11 cellular contexts compared by ENCODE assay signal in the genomic region with DNA sequence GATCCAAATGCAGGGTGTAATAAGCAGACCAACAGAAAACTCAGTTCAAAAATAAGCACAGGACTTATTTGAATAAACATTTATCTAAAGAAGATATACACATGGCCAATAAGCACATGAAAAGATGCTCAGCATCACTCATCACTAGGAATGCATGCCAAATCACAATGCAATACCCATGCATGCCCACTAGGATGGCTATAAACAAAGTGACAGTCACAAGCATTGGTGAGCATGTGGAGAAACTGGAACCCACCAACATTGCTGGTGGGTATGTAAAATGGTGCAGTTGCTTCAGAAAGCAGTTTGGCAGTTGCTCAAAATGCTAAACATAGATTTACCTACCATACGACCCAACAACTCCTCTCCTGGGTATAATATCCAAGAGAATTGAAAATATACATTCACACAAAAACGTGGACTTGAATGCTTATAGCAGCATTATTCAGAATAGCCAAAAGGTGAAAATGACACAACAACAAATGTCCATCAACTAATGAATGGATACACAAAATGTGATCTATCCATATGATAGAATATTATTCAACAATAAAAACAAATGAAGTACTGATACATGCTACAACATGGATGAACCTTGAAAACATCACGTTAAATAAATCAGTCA. TPM values are rescaled to one million over a fixed set of nuclear protein-coding genes. Genes with fewer than 3 reads are reported as not detected.
DNase-seq lines count a peak whose midpoint lies in the region; ATAC-seq, FAIRE-seq and TF ChIP-seq lines count a peak whose summit lies in the region.
"Had no signal": no experiment of that assay in that cellular context is flagged by ENCODE, and none has a peak within 500 bp of the region (broad histone marks: within the 10 kb centered on the region; RNA-seq: fewer than 3 reads in every experiment).

No MANE protein-coding gene starts in this region.

- H3K4me1 ChIP-seq in endothelial cell of umbilical vein (ENCODE audit: control insufficient read depth, extremely low read depth, insufficient read depth, low read length) = peaks cover 9% of the 10 kb centered on the region

- no peaks in the 10 kb centered on the region for H3K9me1 ChIP-seq in endothelial cell of umbilical vein (replicated peaks; ENCODE audit: control insufficient read depth, extremely low read depth, insufficient read depth, low read length)

- intact Hi-C loops in endothelial cell of umbilical vein (cut with micrococcal nuclease) = no loop called here

- H2AFZ ChIP-seq in endothelial cell of umbilical vein (ENCODE audit: low read depth, low read length) = no peak overlapping the region

- dilution Hi-C loops in endothelial cell of umbilical vein (cut with MboI; ENCODE audit: extremely low pct_ligation_motif_present, low sequenced_read_pairs) = loop anchor here (25.0 kb wide), 1 partner anchor 221 kb away; no protein-coding TSS in a partner anchor

- peak; percentile 16 for DNase-seq in NCI-H2227 (lab: John Stamatoyannopoulos, UW; ENCODE audit: unreplicated experiment)
- DNase-seq in NCI-H2227 treated with DMSO at 0.1 percent for 48 hours (lab: John Stamatoyannopoulos, UW) = no peak
- peak; percentile 9 for DNase-seq in MV-4-11 (lab: John Stamatoyannopoulos, UW)
- no peak for DNase-seq in endothelial cell of umbilical vein (ENCODE audit: low read depth, low spot score)
- DNase-seq in retinal pigment epithelial cell (ENCODE audit: low read depth) = no peak
- no peak for DNase-seq in NCI-H2196 (lab: John Stamatoyannopoulos, UW; ENCODE audit: unreplicated experiment)
- no peak for DNase-seq in dedifferentiated amniotic fluid mesenchymal stem cell (ENCODE audit: extremely low spot score)
- DNase-seq: NCI-H524 treated with DMSO at 0.1 percent for 48 hours; stimulated activated CD4-positive, alpha-beta T cell treated with anti-CD3 and anti-CD28 coated beads, Interleukin-4, amount 100 ng/mL, for 24 hours had no signal

- no peaks in the 10 kb centered on the region for H4K20me1 ChIP-seq in endothelial cell of umbilical vein (replicated peaks; ENCODE audit: control insufficient read depth, extremely low read depth, insufficient read depth, low read length)

- H3K27ac ChIP-seq in endothelial cell of umbilical vein (ENCODE audit: insufficient read depth, low read depth, low read length) = no peak overlapping the region
- H3K27ac ChIP-seq: C4-2B had no signal

- CTCF ChIA-PET in endothelial cell of umbilical vein (lab: Charles Lee) = no interaction called here

- no peak for FAIRE-seq in endothelial cell of umbilical vein (lab: Jason Lieb, UNC)

- TF ChIP-seq CTCF in endothelial cell of umbilical vein (IDR thresholded peaks at IDR 0.05; ENCODE audit: extremely low read depth in 1 of 2, insufficient read depth in 1 of 2, low read depth in 1 of 2, low read length in 2 of 2) = peak; percentile 22 to 54
- TF ChIP-seq CTCF in retinal pigment epithelial cell (conservative IDR thresholded peaks at IDR 0.05; ENCODE audit: low read depth, low read length) = peak; percentile 45

- POLR2A ChIA-PET in endothelial cell of umbilical vein (lab: Charles Lee) = no interaction called here

- no TSS peak for BruUV-seq in endothelial cell of umbilical vein (replicated peaks; lab: Mats Ljungman, UMichigan)

- no peaks in the 10 kb centered on the region for H3K9me3 ChIP-seq in endothelial cell of umbilical vein (replicated peaks; ENCODE audit: control insufficient read depth, insufficient read depth, low read length)

- peaks cover 43% of the 10 kb centered on the region for H3K79me2 ChIP-seq in endothelial cell of umbilical vein (ENCODE audit: control insufficient read depth, insufficient read depth, low read length)

- TF ChIP-seq POLR2A in endothelial cell of umbilical vein (IDR thresholded peaks at IDR 0.05; ENCODE audit: low read depth, low read length) = no peak

- H3K4me3 ChIP-seq in endothelial cell of umbilical vein (replicated peaks in 1 of 3; ENCODE audit: insufficient read depth in 1 of 3, low read depth in 1 of 3, low read length in 3 of 3) (no peak overlapping the region), retinal pigment epithelial cell (ENCODE audit: low read length) (no peak overlapping the region)

- H3K36me3 ChIP-seq in endothelial cell of umbilical vein (ENCODE audit: control insufficient read depth in 2 of 2, extremely low read depth in 1 of 2, insufficient read depth in 2 of 2, low read length in 2 of 2) = no peaks in the 10 kb centered on the region

- no peaks in the 10 kb centered on the region for H3K27me3 ChIP-seq in endothelial cell of umbilical vein (ENCODE audit: control insufficient read depth in 2 of 2, insufficient read depth in 2 of 2, low read length in 2 of 2)

- H3K9ac ChIP-seq in endothelial cell of umbilical vein (replicated peaks; ENCODE audit: extremely low read depth, insufficient read depth, low read length) = no peak overlapping the region

- no peak for ATAC-seq in HG03025 (IDR thresholded peaks at IDR 0.05; ENCODE audit: low FRiP score, unreplicated experiment)

- no peak overlapping the region for H3K4me2 ChIP-seq in endothelial cell of umbilical vein (ENCODE audit: insufficient read depth, low read length)

TF ChIP-seq in endothelial cell of umbilical vein, 7 proteins besides CTCF, POLR2A, EP300 and RAD21:
- TF ChIP-seq FOS (IDR thresholded peaks at IDR 0.05; ENCODE audit: borderline replicate concordance, insufficient read depth, low read length) = no peak
- TF ChIP-seq, protein P1, sequence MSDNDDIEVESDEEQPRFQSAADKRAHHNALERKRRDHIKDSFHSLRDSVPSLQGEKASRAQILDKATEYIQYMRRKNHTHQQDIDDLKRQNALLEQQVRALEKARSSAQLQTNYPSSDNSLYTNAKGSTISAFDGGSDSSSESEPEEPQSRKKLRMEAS (IDR thresholded peaks at IDR 0.05; ENCODE audit: insufficient read depth, insufficient read length) = no peak
- no peak for TF ChIP-seq JUN (IDR thresholded peaks at IDR 0.05; ENCODE audit: borderline replicate concordance, insufficient read depth, insufficient read length, low read depth)
- TF ChIP-seq POLR2AphosphoS5 (IDR thresholded peaks at IDR 0.05; ENCODE audit: insufficient read depth, low read depth, low read length) = no peak
- no peak for TF ChIP-seq MYC (IDR thresholded peaks at IDR 0.05; ENCODE audit: low read depth, low read length)
- TF ChIP-seq EZH2 (IDR thresholded peaks at IDR 0.05; ENCODE audit: borderline replicate concordance, low read depth, low read length, severe bottlenecking) = no peak
- TF ChIP-seq GATA2 (IDR thresholded peaks at IDR 0.05; ENCODE audit: insufficient read depth, insufficient read length, low read depth, low read length) = no peak

RNA-seq across cellular contexts. Expression of a gene that starts 20.1 kb away (rescaled TPM):
- total RNA-seq in endothelial cell of umbilical vein = 32.8 and 34.1 TPM in 2 replicates
- 12.1 and 13.9 TPM in 2 replicates for polyA plus RNA-seq in endothelial cell of umbilical vein
- polyA plus RNA-seq in endothelial cell of umbilical vein (2011; cell fraction: cytosol; rRNA removed) = 13.2 TPM in 2 replicates
- 36.1 and 37.2 TPM in 2 replicates for polyA plus RNA-seq in endothelial cell of umbilical vein (2011; cell fraction: nucleus; rRNA removed)
- 19.0 and 24.0 TPM in 2 replicates for polyA plus RNA-seq in endothelial cell of umbilical vein (2012)
- polyA minus RNA-seq in endothelial cell of umbilical vein = 82.5 and 92.5 TPM in 2 replicates
- polyA minus RNA-seq in endothelial cell of umbilical vein (2011; cell fraction: cytosol; rRNA and poly(A)+ RNA removed) = 17.1 TPM
- 18.1 and 19.6 TPM in 2 replicates for polyA minus RNA-seq in endothelial cell of umbilical vein (2011; cell fraction: nucleus; rRNA and poly(A)+ RNA removed)

RNA-seq across cellular contexts. Expression of a gene that starts 34.6 kb away (rescaled TPM):
- not detected in 2 replicates for total RNA-seq in endothelial cell of umbilical vein
- not detected in 2 replicates for polyA plus RNA-seq in endothelial cell of umbilical vein
- 0.10 TPM in 1 of 2 replicates, not detected in the other for polyA plus RNA-seq in endothelial cell of umbilical vein (2011; cell fraction: cytosol; rRNA removed)
- polyA plus RNA-seq in endothelial cell of umbilical vein (2011; cell fraction: nucleus; rRNA removed) = not detected in 2 replicates
- not detected in 2 replicates for polyA plus RNA-seq in endothelial cell of umbilical vein (2012)
- polyA minus RNA-seq in endothelial cell of umbilical vein = not detected in 2 replicates
- not detected for polyA minus RNA-seq in endothelial cell of umbilical vein (2011; cell fraction: cytosol; rRNA and poly(A)+ RNA removed)
- not detected in 2 replicates for polyA minus RNA-seq in endothelial cell of umbilical vein (2011; cell fraction: nucleus; rRNA and poly(A)+ RNA removed)

RNA-seq across cellular contexts. Expression of a gene that starts 48.4 kb away (rescaled TPM):
- 70.7 and 85.6 TPM in 2 replicates for total RNA-seq in endothelial cell of umbilical vein
- polyA plus RNA-seq in endothelial cell of umbilical vein = 97.4 and 97.8 TPM in 2 replicates
- polyA plus RNA-seq in endothelial cell of umbilical vein (2011; cell fraction: cytosol; rRNA removed) = 57.6 and 80.7 TPM in 2 replicates
- polyA plus RNA-seq in endothelial cell of umbilical vein (2011; cell fraction: nucleus; rRNA removed) = 331 and 358 TPM in 2 replicates
- 84.4 and 89.7 TPM in 2 replicates for polyA plus RNA-seq in endothelial cell of umbilical vein (2012)
- polyA minus RNA-seq in endothelial cell of umbilical vein = 27.2 and 37.8 TPM in 2 replicates
- 11.3 TPM for polyA minus RNA-seq in endothelial cell of umbilical vein (2011; cell fraction: cytosol; rRNA and poly(A)+ RNA removed)
- 37.5 and 78.5 TPM in 2 replicates for polyA minus RNA-seq in endothelial cell of umbilical vein (2011; cell fraction: nucleus; rRNA and poly(A)+ RNA removed)

Comparison
In these comparisons a context has a peak if more than half of its experiments do, and no peak if none do; other contexts are left out.
1. DNase-seq: peak in NCI-H2227 (single experiment) and MV-4-11 (single experiment); none in NCI-H2227 treated with DMSO at 0.1 percent for 48 hours (single experiment), endothelial cell of umbilical vein (single experiment), retinal pigment epithelial cell (single experiment), NCI-H2196 (single experiment) and dedifferentiated amniotic fluid mesenchymal stem cell (single experiment).